Comparison of ENCODE assay signal across 10 cellular contexts in genomic region chr9:131404581-131404980, GRCh38. TPM values are rescaled to one million over a fixed set of nuclear protein-coding genes. Genes with fewer than 3 reads are reported as not detected.
DNase-seq lines count a peak whose midpoint lies in the region; ATAC-seq, FAIRE-seq and TF ChIP-seq lines count a peak whose summit lies in the region.
"Had no signal": no experiment of that assay in that cellular context is flagged by ENCODE, and none has a peak within 500 bp of the region (broad histone marks: within the 10 kb centered on the region; RNA-seq: fewer than 3 reads in every experiment).

No MANE protein-coding gene starts in this region.

- no peak for TF ChIP-seq CTCF in heart right ventricle (IDR thresholded peaks at IDR 0.05)
- no peak for TF ChIP-seq CTCF in K562 (IDR thresholded peaks at IDR 0.05 in 2 of 3, conservative IDR thresholded peaks at IDR 0.05 in 1 of 3; ENCODE audit: insufficient read depth in 2 of 3, low read depth in 1 of 3, low read length in 3 of 3)
- TF ChIP-seq CTCF in mesothelial cell of epicardium (IDR thresholded peaks at IDR 0.05; ENCODE audit: unreplicated experiment): no peak
- no peak for TF ChIP-seq CTCF in transverse colon (IDR thresholded peaks at IDR 0.05)

- H2AFZ ChIP-seq in K562 (ENCODE audit: low read depth, low read length): no peak overlapping the region

- POLR2A ChIA-PET in K562 (lab: Yijun Ruan, JAX): interaction anchor here (0.8 to 4.9 kb wide), 8 partner anchors 7 to 83 kb away, joined by 3 to 78 read pairs (median 4); no protein-coding TSS in a partner anchor

- TF ChIP-seq RAD21 in K562 (CRISPR knock-in tag; conservative IDR thresholded peaks at IDR 0.05 in 1 of 2, IDR thresholded peaks at IDR 0.05 in 1 of 2): no peak

- no peak for TF ChIP-seq EP300 in K562 (IDR thresholded peaks at IDR 0.05; ENCODE audit: low read length)
- TF ChIP-seq EP300 in transverse colon (IDR thresholded peaks at IDR 0.05; ENCODE audit: low read depth): no peak

- in situ Hi-C loops in K562 (cut with MboI): no loop called here
- in situ Hi-C loops in transverse colon (cut with MboI; ENCODE audit: low pct_ligation_motif_present in 1 of 4, low pct_unique_long_range_greater_than_20kb in 1 of 4, low sequenced_read_pairs in 3 of 4): no loop called here

- no TSS peak for BruUV-seq in K562 (replicated peaks; lab: Mats Ljungman, UMichigan)

- H3K27ac Mint-ChIP-seq in mesothelial cell of epicardium: peak overlapping the region; percentile 77

- intact Hi-C loops in heart right ventricle (cut with DNase I): loop anchor here in 1 of 10 donors (5.0 kb wide), 1 partner anchor 33 kb away; no protein-coding TSS in a partner anchor
- intact Hi-C loops in left ventricle myocardium superior (cut with micrococcal nuclease): no loop called here
- intact Hi-C loops in K562 (cut with micrococcal nuclease): no loop called here
- intact Hi-C loops in transverse colon (cut with DNase I; ENCODE audit: low total_unique reads): no loop called here

- H3K4me3 ChIP-seq in heart right ventricle (no peak overlapping the region), K562 (no peak overlapping the region), transverse colon (no peak overlapping the region)

- no peaks in the 10 kb centered on the region for H3K36me3 Mint-ChIP-seq in mesothelial cell of epicardium

- peak; percentile 23 for FAIRE-seq in K562 (lab: Jason Lieb, UNC)
- no peak for FAIRE-seq in RCC 7860 (lab: Jason Lieb, UNC)
- FAIRE-seq: D721Med had no signal

- ATAC-seq in heart right ventricle (no peak), left ventricle myocardium superior (no peak), K562 (peak; percentile 10; the same call in 1 of the 3 replicates), GM21390 (IDR thresholded peaks at IDR 0.05; ENCODE audit: unreplicated experiment) (no peak)

- no peaks in the 10 kb centered on the region for H3K27me3 ChIP-seq in heart right ventricle
- no peaks in the 10 kb centered on the region for H3K27me3 ChIP-seq in K562 (ENCODE audit: control insufficient read depth in 2 of 2, insufficient read depth in 2 of 2, low read length in 2 of 2)
- H3K27me3 ChIP-seq in transverse colon: no peaks in the 10 kb centered on the region

- H3K9ac ChIP-seq in K562 (ENCODE audit: insufficient read depth in 1 of 2, low read depth in 2 of 2, low read length in 2 of 2): no peak overlapping the region

- H3K36me3 ChIP-seq in heart right ventricle (no peaks in the 10 kb centered on the region), K562 (ENCODE audit: control insufficient read depth, insufficient read depth, low read length) (peaks cover 21% of the 10 kb centered on the region; the same call in 2 of the 3 replicates), transverse colon (no peaks in the 10 kb centered on the region)

- no peak overlapping the region for H3K4me2 ChIP-seq in K562 (ENCODE audit: insufficient read depth, low read length)

- H3K9me3 Mint-ChIP-seq in mesothelial cell of epicardium: no peaks in the 10 kb centered on the region

- no peaks in the 10 kb centered on the region for H3K27me3 Mint-ChIP-seq in mesothelial cell of epicardium (ENCODE audit: low read depth)

- CTCF ChIA-PET in K562 (lab: Yijun Ruan, JAX; ENCODE audit: low intra/inter-chr PET ratio): no interaction called here

- peaks cover 71% of the 10 kb centered on the region for H4K20me1 ChIP-seq in K562 (replicated peaks; ENCODE audit: control insufficient read depth, insufficient read depth, low read length)

- H3K27ac ChIP-seq in heart right ventricle: peak overlapping the region; percentile 39 to 89 (median 78)
- H3K27ac ChIP-seq in K562 (ENCODE audit: extremely low read depth, low read depth, low read length): no peak overlapping the region
- peak overlapping the region; percentile 80 to 99 (median 82) for H3K27ac ChIP-seq in transverse colon

- DNase-seq in heart right ventricle (no peak), left ventricle myocardium superior (no peak), K562 (ENCODE audit: extremely low read depth in 1 of 4, low spot score in 3 of 4) (peak; percentile 17 to 45 (median 23)), mesothelial cell of epicardium (ENCODE audit: low spot score in 2 of 2, unreplicated experiment in 2 of 2) (no peak), transverse colon (no peak), midbrain (lab: John Stamatoyannopoulos, UW) (no peak), RCC 7860 (ENCODE audit: low spot score) (no peak)
- DNase-seq: stimulated activated CD4-positive, alpha-beta T cell treated with anti-CD3 and anti-CD28 coated beads, Interleukin-2, amount 100 ng/mL, for 48 hours had no signal

- H3K9me3 ChIP-seq in heart right ventricle (no peaks in the 10 kb centered on the region), K562 (replicated peaks; ENCODE audit: control insufficient read depth, insufficient read depth, low read depth, low read length) (no peaks in the 10 kb centered on the region), transverse colon (no peaks in the 10 kb centered on the region)

- H3K4me1 ChIP-seq in heart right ventricle: peaks cover 46 to 100% (median 100%) of the 10 kb centered on the region in 9 donors
- peaks cover 35 to 39% of the 10 kb centered on the region in 2 experiments; a peak in 4 of 5 replicates for H3K4me1 ChIP-seq in K562 (replicated peaks in 1 of 2; ENCODE audit: control insufficient read depth in 2 of 2, insufficient read depth in 2 of 2, low read length in 2 of 2)
- peaks cover 50 to 97% (median 76%) of the 10 kb centered on the region in 4 donors for H3K4me1 ChIP-seq in transverse colon

- no peak for TF ChIP-seq POLR2A in K562 (conservative IDR thresholded peaks at IDR 0.05)
- TF ChIP-seq POLR2A in transverse colon (IDR thresholded peaks at IDR 0.05): no peak

- peaks cover 99% of the 10 kb centered on the region for H3K79me2 ChIP-seq in K562 (ENCODE audit: control insufficient read depth, insufficient read depth, low read length)

- 14 to 24% methylated on average over 5 of the region's 5 CpGs for WGBS in heart right ventricle, 2 donors
- 0% methylated on average over 5 of the region's 5 CpGs for whole genome bisulfite sequencing in K562 (ENCODE audit: insufficient coverage, low coverage, missing lambda C conversion rate)
- 45 to 55% methylated on average over 5 of the region's 5 CpGs for WGBS in transverse colon (ENCODE audit: low coverage in 1 of 2), 2 donors

- peaks cover 13% of the 10 kb centered on the region for H3K9me1 ChIP-seq in K562 (ENCODE audit: control insufficient read depth, insufficient read depth, low read length)

- H3K4me3 Mint-ChIP-seq in mesothelial cell of epicardium: no peak overlapping the region

- H3K4me1 Mint-ChIP-seq in mesothelial cell of epicardium: peaks cover 76% of the 10 kb centered on the region

RNA-seq across cellular contexts. Expression of gene PRRC2B, which starts 10.7 kb away (rescaled TPM):
- total RNA-seq in heart right ventricle (100 to 1,000 TPM; 107 to 153 (median 132) TPM), left ventricle myocardium superior (144 TPM), K562 (2014; rRNA removed) (30.9 and 31.7 TPM in 2 replicates), K562 (2014; rRNA removed; fragmentation: Illumina TruSeq; extraction: Trizol) (31.7 and 32.1 TPM in 2 replicates), K562 (2015; rRNA removed; fragmentation: Illumina TruSeq; extraction: Trizol) (24.6 and 24.7 TPM in 2 replicates), K562 (2021) (125 and 126 TPM in 2 replicates), mesothelial cell of epicardium (495 to 505 TPM (median 497 TPM) in 3 replicates), transverse colon (100 to 1,000 TPM in 2 of 4 donors, 10 to 100 TPM in 2; 73.7 to 171 (median 98.9) TPM)
- polyA plus RNA-seq in heart right ventricle (10 to 100 TPM; 26.4 to 77.1 TPM), K562 (2011; rRNA removed) (20.1 and 25.4 TPM in 2 replicates), K562 (2014; fragmentation: Illumina TruSeq; extraction: Trizol) (51.4 and 64.0 TPM in 2 replicates), K562 (2014; fragmentation: Nextera tagmentation; extraction: Ambion mirVana) (under 1 TPM; 0.34 to 0.77 TPM), K562 (2014; rRNA removed) (33.7 and 37.5 TPM in 2 replicates)
- 283 and 387 TPM in 2 replicates for total RNA-seq in K562 (2011; cell fraction: chromatin; rRNA removed; ENCODE audit: low replicate concordance)
- total RNA-seq in K562 (2011; cell fraction: nucleolus; rRNA removed): 121 and 133 TPM in 2 replicates
- total RNA-seq in K562 (2011; cell fraction: nucleoplasm; rRNA removed): 150 and 188 TPM in 2 replicates
- polyA plus RNA-seq in K562 (2011; cell fraction: cytosol; rRNA removed): 16.5 and 20.1 TPM in 2 replicates
- 66.4 and 83.2 TPM in 2 replicates for polyA plus RNA-seq in K562 (2011; cell fraction: nucleus; rRNA removed)
- polyA plus RNA-seq in K562 (2012): 56.0 and 68.0 TPM in 2 replicates
- polyA minus RNA-seq in K562 (2011; rRNA and poly(A)+ RNA removed): 49.8 and 53.3 TPM in 2 replicates
- polyA minus RNA-seq in K562 (2011; cell fraction: cytosol; rRNA and poly(A)+ RNA removed): 36.5 and 47.7 TPM in 2 replicates
- 26.8 and 39.9 TPM in 2 replicates for polyA minus RNA-seq in K562 (2011; cell fraction: nucleus; rRNA and poly(A)+ RNA removed)

Comparison
In these comparisons a context has a peak if more than half of its experiments do, and no peak if none do; other contexts are left out.
1. DNase-seq: peak in K562 (4 of 4); none in heart right ventricle (0 of 2), left ventricle myocardium superior (single experiment), mesothelial cell of epicardium (0 of 2), transverse colon (single experiment), midbrain (single experiment) and RCC 7860 (single experiment).